ENCODE assay signal across 20 cellular contexts in genomic region chr2:3186766-3187165, GRCh38.
"Had no signal": no experiment of that assay in that cellular context is flagged by ENCODE, and none has a peak within 500 bp of the region (broad histone marks: within the 10 kb centered on the region; RNA-seq: fewer than 3 reads in every experiment).

No MANE protein-coding gene starts in this region.

- FAIRE-seq: keratinocyte had no signal

- H3K27ac ChIP-seq: gastrocnemius medialis, neural progenitor cell, ovary, psoas muscle, skin epidermis, thoracic aorta, upper lobe of left lung had no signal

- H3K9ac ChIP-seq: neural progenitor cell had no signal

- H3K27me3 ChIP-seq: gastrocnemius medialis, neural progenitor cell, ovary, upper lobe of left lung had no signal

- H3K36me3 ChIP-seq: neural progenitor cell, ovary had no signal

- H3K4me1 ChIP-seq: gastrocnemius medialis, neural progenitor cell, psoas muscle, upper lobe of left lung had no signal

- H3K9me3 ChIP-seq: gastrocnemius medialis, ovary, psoas muscle, thoracic aorta, upper lobe of left lung had no signal

- H2AFZ ChIP-seq: neural progenitor cell had no signal

- H3K4me3 ChIP-seq: gastrocnemius medialis, neural progenitor cell, ovary, psoas muscle, skin epidermis, thoracic aorta, upper lobe of left lung had no signal

- ATAC-seq: esophagus mucosa, gastrocnemius medialis, left lobe of liver, psoas muscle, right cardiac atrium had no signal

- H3K4me2 ChIP-seq: neural progenitor cell had no signal

- DNase-seq: activated CD4-positive, alpha-beta T cell treated with anti-CD3 and anti-CD28 coated beads, Interleukin-2, amount 10 ng/mL, durations not matched to agents 7 days and 5 days; activated CD8-positive, alpha-beta memory T cell treated with anti-CD3 and anti-CD28 coated beads, Interleukin-2, amount 50 U/mL, for 48 hours; activated gamma-delta T cell; activated T-cell treated with anti-CD3 and anti-CD28 coated beads, Interleukin-2, amount 50 U/mL, for 48 hours; effector CD8-positive, alpha-beta T cell; gastrocnemius medialis; head of caudate nucleus; ovary; stimulated activated CD4-positive, alpha-beta T cell treated with anti-CD3 and anti-CD28 coated beads, Interleukin-15, amount 100 ng/mL, for 24 hours; stimulated activated CD4-positive, alpha-beta T cell treated with anti-CD3 and anti-CD28 coated beads, Interleukin-2, amount 100 ng/mL, for 48 hours; T1000; upper lobe of left lung had no signal
